In genomic region chr7:27199820-27200760, GRCh38 we compare ENCODE assay signal across 9 cellular contexts. TPM values are rescaled to one million over a fixed set of nuclear protein-coding genes. Genes with fewer than 3 reads are reported as not detected.
DNase-seq lines count a peak whose midpoint lies in the region; ATAC-seq and TF ChIP-seq lines count a peak whose summit lies in the region.
"Had no signal": no experiment of that assay in that cellular context is flagged by ENCODE, and none has a peak within 500 bp of the region (broad histone marks: within the 10 kb centered on the region; RNA-seq: fewer than 3 reads in every experiment).

Gene HOXA13, minus strand, starts transcription at chr7:27200091. Its CDS starts 14 bp downstream, at chr7:27200077.

- peaks cover 76% of the 10 kb centered on the region for H3K27me3 ChIP-seq in adipocyte (replicated peaks; ENCODE audit: control insufficient read depth, insufficient read depth, low read length)
- peaks cover 11% of the 10 kb centered on the region for H3K27me3 ChIP-seq in vagina

- no peak within 1 kb of the TSS for H3K27ac Mint-ChIP-seq in CD14-positive monocyte
- peak within 1 kb of the TSS; percentile 79 for H3K27ac Mint-ChIP-seq in memory B cell

- peak within 1 kb of the TSS; percentile 71 for H3K4me3 ChIP-seq in adipocyte (ENCODE audit: low read length)
- H3K4me3 ChIP-seq in vagina, result peak within 1 kb of the TSS; percentile 88 to 91

- peak in 1 of 2 donors; percentile 88 for TF ChIP-seq POLR2A in vagina (IDR thresholded peaks at IDR 0.05)

- H3K27me3 Mint-ChIP-seq in CD14-positive monocyte (ENCODE audit: low read depth in 3 of 3), result peaks cover 86 to 92% (median 89%) of the 10 kb centered on the region in 3 donors
- peaks cover 34% of the 10 kb centered on the region for H3K27me3 Mint-ChIP-seq in memory B cell

- H3K4me1 Mint-ChIP-seq in CD14-positive monocyte, result peaks cover 55% of the 10 kb centered on the region
- peaks cover 21% of the 10 kb centered on the region for H3K4me1 Mint-ChIP-seq in memory B cell

- peak within 1 kb of the TSS; percentile 99 for H3K27ac ChIP-seq in vagina
- H3K27ac ChIP-seq: parathyroid adenoma had no signal

- H3K36me3 Mint-ChIP-seq in CD14-positive monocyte, result peaks cover 5 to 21% of the 10 kb centered on the region in 2 donors
- no peaks in the 10 kb centered on the region for H3K36me3 Mint-ChIP-seq in memory B cell

- H3K4me3 Mint-ChIP-seq in CD14-positive monocyte (peak within 1 kb of the TSS; percentile 82 to 98), memory B cell (peak within 1 kb of the TSS; percentile 84)

- no peaks in the 10 kb centered on the region for H3K9me3 ChIP-seq in adipocyte (ENCODE audit: control insufficient read depth, low read length)
- H3K9me3 ChIP-seq in vagina, result no peaks in the 10 kb centered on the region

- peak; percentile 45 for ATAC-seq in GM19397 (IDR thresholded peaks at IDR 0.05; ENCODE audit: unreplicated experiment)
- ATAC-seq in memory B cell (ENCODE audit: low read depth), result peak; percentile 53

- H3K36me3 ChIP-seq in adipocyte (ENCODE audit: control insufficient read depth, insufficient read depth, low read length, severe bottlenecking) (no peaks in the 10 kb centered on the region), vagina (no peaks in the 10 kb centered on the region)

- intact Hi-C loops in CD14-positive monocyte (cut with micrococcal nuclease), result loop anchor here (5.0 to 10.0 kb wide), 6 partner anchors 33 to 895 kb away; partner anchors contain the start of genes EVX1 (in 1 of the 2) and HOXA9 (in 1 of the 2)
- intact Hi-C loops in vagina (cut with DNase I), result loop anchor here (5.0 to 10.0 kb wide), 3 partner anchors 377 to 725 kb away; no protein-coding TSS in a partner anchor

- H3K4me1 ChIP-seq in adipocyte (ENCODE audit: control insufficient read depth, insufficient read depth, low read length), result no peaks in the 10 kb centered on the region
- H3K4me1 ChIP-seq in vagina, result peaks cover 39% of the 10 kb centered on the region
- H3K4me1 ChIP-seq: parathyroid adenoma had no signal

- DNase-seq in CD14-positive monocyte (ENCODE audit: low spot score), result no peak
- DNase-seq in NCI-H345 (lab: John Stamatoyannopoulos, UW), result peak; percentile 70
- DNase-seq in adipocyte (ENCODE audit: low read depth), result no peak
- DNase-seq in memory B cell (ENCODE audit: low spot score in 2 of 2), result peak in 1 of 2 donors; percentile 32
- DNase-seq in vagina (ENCODE audit: extremely low spot score in 2 of 2), result peak; percentile 90 to 92
- DNase-seq in activated effector memory CD4-positive, alpha-beta T cell treated with anti-CD3 and anti-CD28 coated beads, Interleukin-2, amount 50 U/mL, for 16 hours, result no peak
- no peak for DNase-seq in activated CD4-positive, alpha-beta T cell treated with anti-CD3 and anti-CD28 coated beads for 48 hours

- peaks cover 0 to 42% (median 25%) of the 10 kb centered on the region in 7 donors for H3K9me3 Mint-ChIP-seq in CD14-positive monocyte
- H3K9me3 Mint-ChIP-seq in memory B cell, result peaks cover 2% of the 10 kb centered on the region

- TF ChIP-seq CTCF in CD14-positive monocyte (IDR thresholded peaks at IDR 0.05) (no peak), vagina (IDR thresholded peaks at IDR 0.05) (no peak)

- H3K9ac ChIP-seq in adipocyte (ENCODE audit: low read length), result no peak within 1 kb of the TSS
- H3K9ac ChIP-seq: parathyroid adenoma had no signal

RNA-seq across cellular contexts. Expression of gene HOXA13, which starts in this region (rescaled TPM):
- not detected for polyA plus RNA-seq in CD14-positive monocyte
- 14.5 TPM for total RNA-seq in vagina

Comparison
In these comparisons a context has a peak if more than half of its experiments do, and no peak if none do; other contexts are left out.
1. DNase-seq: peak in NCI-H345 (single experiment) and vagina (2 of 2); none in CD14-positive monocyte (single experiment), adipocyte (single experiment), activated effector memory CD4-positive, alpha-beta T cell treated with anti-CD3 and anti-CD28 coated beads, Interleukin-2, amount 50 U/mL, for 16 hours (single experiment) and activated CD4-positive, alpha-beta T cell treated with anti-CD3 and anti-CD28 coated beads for 48 hours (single experiment).